In genomic region chr13:43879323-43880181, GRCh38 we compare ENCODE assay signal across 8 cellular contexts. TPM values are rescaled to one million over a fixed set of nuclear protein-coding genes. Genes with fewer than 3 reads are reported as not detected.
DNase-seq lines count a peak whose midpoint lies in the region; ATAC-seq, FAIRE-seq and TF ChIP-seq lines count a peak whose summit lies in the region.

CCDC122 (minus strand) TSS chr13:43879740; CDS start chr13:43869376, 10,364 bp downstream.
LACC1 (plus strand) TSS chr13:43879904; CDS start chr13:43880986, 1,082 bp downstream.

- H3K36me3 ChIP-seq in ectodermal cell (ENCODE audit: control insufficient read depth, insufficient read depth, low read length) (no peaks in the 10 kb centered on the region), lung (ENCODE audit: control insufficient read depth in 2 of 2, insufficient read depth in 2 of 2, low read length in 2 of 2) (no peaks in the 10 kb centered on the region)

- H3K27me3 Mint-ChIP-seq in activated CD8-positive, alpha-beta T cell treated with anti-CD3 and anti-CD28 coated beads for 36 hours: peaks cover 24% of the 10 kb centered on the region

- H3K4me1 ChIP-seq in ectodermal cell (ENCODE audit: control insufficient read depth, insufficient read depth, low read length): peaks cover 5% of the 10 kb centered on the region
- no peaks in the 10 kb centered on the region for H3K4me1 ChIP-seq in lung (ENCODE audit: control insufficient read depth in 2 of 2, insufficient read depth in 2 of 2, low read length in 2 of 2)

- H3K27me3 ChIP-seq in ectodermal cell (ENCODE audit: control insufficient read depth, insufficient read depth, low read length, poor library complexity, severe bottlenecking) (peaks cover 22% of the 10 kb centered on the region), lung (ENCODE audit: control insufficient read depth, insufficient read depth) (no peaks in the 10 kb centered on the region)

- POLR2A ChIA-PET in activated CD8-positive, alpha-beta T cell treated with anti-CD3 and anti-CD28 coated beads for 36 hours (lab: Charles Lee): interaction anchor here (1.0 kb wide), 1 partner anchor 12 kb away, joined by 3 read pairs; no protein-coding TSS in a partner anchor

- no peaks in the 10 kb centered on the region for H3K9me3 Mint-ChIP-seq in activated CD8-positive, alpha-beta T cell treated with anti-CD3 and anti-CD28 coated beads for 36 hours

- DNase-seq in GM12892 (ENCODE audit: insufficient read length) (peak; percentile 60), NCI-H226 (peak; percentile 82), lung (ENCODE audit: low spot score) (peak; percentile 85)
- peak; percentile 78 for DNase-seq in activated CD8-positive, alpha-beta T cell treated with anti-CD3 and anti-CD28 coated beads for 36 hours
- DNase-seq in stimulated activated CD4-positive, alpha-beta T cell treated with anti-CD3 and anti-CD28 coated beads, TNF-alpha, amount 100 ng/mL, for 48 hours (ENCODE audit: low read depth in 3 of 3): peak; percentile 64 to 66 (median 65)

- peaks cover 28% of the 10 kb centered on the region for H3K4me1 Mint-ChIP-seq in activated CD8-positive, alpha-beta T cell treated with anti-CD3 and anti-CD28 coated beads for 36 hours (ENCODE audit: low read depth)

- no peak for TF ChIP-seq CTCF in 22Rv1 (IDR thresholded peaks at IDR 0.05)
- TF ChIP-seq CTCF in activated CD8-positive, alpha-beta T cell treated with anti-CD3 and anti-CD28 coated beads for 36 hours (IDR thresholded peaks at IDR 0.05): no peak
- no peak for TF ChIP-seq CTCF in lung (IDR thresholded peaks at IDR 0.05; ENCODE audit: control extremely low read depth, extremely low read depth)

- H3K9me3 ChIP-seq in ectodermal cell (ENCODE audit: control insufficient read depth, low read length): no peaks in the 10 kb centered on the region
- no peaks in the 10 kb centered on the region for H3K9me3 ChIP-seq in lung (ENCODE audit: control insufficient read depth in 2 of 2, insufficient read depth in 1 of 2, low read length in 1 of 2)

- ATAC-seq in HG02840 (IDR thresholded peaks at IDR 0.05; ENCODE audit: low FRiP score, unreplicated experiment): peak; percentile 76
- ATAC-seq in activated CD8-positive, alpha-beta T cell treated with anti-CD3 and anti-CD28 coated beads for 36 hours: peak; percentile 86
- ATAC-seq in lung (ENCODE audit: insufficient read depth, low FRiP score): peak; percentile 86

- peak; percentile 84 for FAIRE-seq in GM12892 (lab: Jason Lieb, UNC)

- CTCF ChIA-PET in activated CD8-positive, alpha-beta T cell treated with anti-CD3 and anti-CD28 coated beads for 36 hours (lab: Charles Lee): interaction anchor here (1.2 kb wide), 1 partner anchor 26 kb away, joined by 6 read pairs; no protein-coding TSS in a partner anchor

- 1% methylated on average over 96 of the region's 96 CpGs for WGBS in ectodermal cell, 2 experiments
- WGBS in lung, 2 donors: 0 to 1% methylated on average over 84 to 96 of the region's 96 CpGs

- H3K4me3 Mint-ChIP-seq in activated CD8-positive, alpha-beta T cell treated with anti-CD3 and anti-CD28 coated beads for 36 hours: peak within 1 kb of the TSS; percentile 82

- intact Hi-C loops in activated CD8-positive, alpha-beta T cell treated with anti-CD3 and anti-CD28 coated beads for 36 hours (cut with micrococcal nuclease): loop anchor here (10.0 kb wide), 1 partner anchor 905 kb away; no protein-coding TSS in a partner anchor

- peak within 1 kb of the TSS; percentile 79 for H3K4me3 ChIP-seq in ectodermal cell (ENCODE audit: insufficient read depth, low read depth, low read length)
- peak within 1 kb of the TSS; percentile 79 for H3K4me3 ChIP-seq in lung

- peak within 1 kb of the TSS; percentile 83 for H3K27ac ChIP-seq in 22Rv1
- H3K27ac ChIP-seq in ectodermal cell (ENCODE audit: insufficient read depth, low read depth, low read length, poor library complexity, severe bottlenecking): peak within 1 kb of the TSS; percentile 8
- peak within 1 kb of the TSS; percentile 87 to 99 for H3K27ac ChIP-seq in lung (ENCODE audit: low read depth in 1 of 2, low read length in 1 of 2)

- peak; percentile 74; the same call in 1 of the 2 replicates for TF ChIP-seq POLR2A in GM12892 (IDR thresholded peaks at IDR 0.05; ENCODE audit: low read depth, low read length)

- H3K36me3 Mint-ChIP-seq in activated CD8-positive, alpha-beta T cell treated with anti-CD3 and anti-CD28 coated beads for 36 hours (ENCODE audit: low read depth): no peaks in the 10 kb centered on the region

- peak within 1 kb of the TSS; percentile 88 for H3K27ac Mint-ChIP-seq in activated CD8-positive, alpha-beta T cell treated with anti-CD3 and anti-CD28 coated beads for 36 hours

RNA-seq across cellular contexts. Expression of gene CCDC122, which starts in this region (rescaled TPM):
- polyA plus RNA-seq in GM12892 (2012; ENCODE audit: missing spikeins): 3.3 TPM
- total RNA-seq in activated CD8-positive, alpha-beta T cell treated with anti-CD3 and anti-CD28 coated beads for 36 hours: 1 to 10 TPM; 1.6 to 2.1 TPM
- 12.5 TPM for polyA plus RNA-seq in ectodermal cell (2013, experiment 1 of 4)
- polyA plus RNA-seq in ectodermal cell (2013, experiment 2 of 4): 14.1 TPM
- polyA plus RNA-seq in ectodermal cell (2013, experiment 3 of 4): 10.0 TPM
- 14.0 TPM for polyA plus RNA-seq in ectodermal cell (2013, experiment 4 of 4)
- 1 to 10 TPM; 6.3 to 6.9 TPM for total RNA-seq in lung
- polyA plus RNA-seq in lung: 1 to 10 TPM; 1.9 to 7.7 TPM

RNA-seq across cellular contexts. Expression of gene LACC1, which starts in this region (rescaled TPM):
- polyA plus RNA-seq in GM12892 (2012; ENCODE audit: missing spikeins): 1.8 TPM
- 1 to 10 TPM; 1.2 TPM for total RNA-seq in activated CD8-positive, alpha-beta T cell treated with anti-CD3 and anti-CD28 coated beads for 36 hours
- 1.3 TPM for polyA plus RNA-seq in ectodermal cell (2013, experiment 1 of 4)
- polyA plus RNA-seq in ectodermal cell (2013, experiment 2 of 4): 1.3 TPM
- polyA plus RNA-seq in ectodermal cell (2013, experiment 3 of 4): 0.96 TPM
- 0.73 TPM for polyA plus RNA-seq in ectodermal cell (2013, experiment 4 of 4)
- 10 to 100 TPM in 1 of 2 donors, 1 to 10 TPM in 1; 4.9 to 11.0 TPM for total RNA-seq in lung
- 1 to 10 TPM; 5.4 to 9.0 TPM for polyA plus RNA-seq in lung

Comparison
In these comparisons a context has a peak if more than half of its experiments do, and no peak if none do; other contexts are left out.
1. Peak in every context shown above with its lines: DNase-seq, ATAC-seq, H3K4me3 ChIP-seq and H3K27ac ChIP-seq.
2. H3K27ac ChIP-seq: peak in every context shown above with its lines; median percentile 93 in lung; 83 in 22Rv1; 8 in ectodermal cell.